In the genomic region with DNA sequence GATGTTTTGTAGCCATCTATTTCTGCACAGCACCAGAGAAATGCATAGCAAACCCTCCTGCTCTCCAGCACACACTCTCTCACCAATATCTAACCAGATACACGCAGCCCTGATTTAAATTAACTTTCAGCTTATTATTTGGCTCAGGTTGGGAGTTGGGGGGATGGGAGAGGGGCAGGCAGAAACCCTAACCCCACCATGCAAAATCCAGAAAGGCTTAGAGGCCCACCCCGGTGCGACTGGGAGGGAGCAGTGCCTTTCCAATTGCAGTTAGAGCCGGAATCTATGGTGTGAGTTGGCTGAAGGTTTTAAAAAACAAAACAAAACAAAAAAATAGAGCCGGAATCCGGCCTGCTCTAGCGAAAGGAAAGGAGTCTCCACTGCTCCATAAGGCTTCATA, we compare ENCODE assay signal across 9 cellular contexts. TPM values are rescaled to one million over a fixed set of nuclear protein-coding genes. Genes with fewer than 3 reads are reported as not detected.
A peak's percentile ranks its signal among the peaks of the same experiment; 100 is the strongest.
DNase-seq lines count a peak whose midpoint lies in the region; ATAC-seq, FAIRE-seq and TF ChIP-seq lines count a peak whose summit lies in the region.
"Had no signal": no experiment of that assay in that cellular context is flagged by ENCODE, and none has a peak within 500 bp of the region (broad histone marks: within the 10 kb centered on the region; RNA-seq: fewer than 3 reads in every experiment).

No MANE protein-coding gene starts in this region.

- POLR2A ChIA-PET in GM12878 (lab: Charles Lee): interaction anchor here (0.6 to 2.6 kb wide), 8 partner anchors 12 to 194 kb away, joined by 3 to 14 read pairs (median 3); partner anchors contain the start of gene TRA2A
- POLR2A ChIA-PET in naive thymus-derived CD8-positive, alpha-beta T cell (lab: Charles Lee): no interaction called here

- no peak for FAIRE-seq in GM12878 (lab: Jason Lieb, UNC)

- peak overlapping the region in 7 of 10 donors; percentile 4 to 87 (median 49) for H3K4me3 Mint-ChIP-seq in naive thymus-derived CD8-positive, alpha-beta T cell

- H3K4me2 ChIP-seq in Karpas-422 (ENCODE audit: low read depth, low read length, poor library complexity, severe bottlenecking): peak overlapping the region; percentile 82
- H3K4me2 ChIP-seq in GM12878 (ENCODE audit: control insufficient read depth, insufficient read depth): peak overlapping the region; percentile 60

- no peaks in the 10 kb centered on the region for H3K27me3 ChIP-seq in GM06990 (replicated peaks; ENCODE audit: control insufficient read depth, insufficient read depth, low read length)
- no peaks in the 10 kb centered on the region for H3K27me3 ChIP-seq in Karpas-422 (ENCODE audit: low read length)
- H3K27me3 ChIP-seq in GM12878 (replicated peaks in 1 of 2; ENCODE audit: control insufficient read depth in 2 of 2, insufficient read depth in 2 of 2, low read length in 1 of 2): no peaks in the 10 kb centered on the region

- no peak for TF ChIP-seq RAD21 in GM12878 (IDR thresholded peaks at IDR 0.05; ENCODE audit: insufficient read depth, low read depth, low read length)

- peaks cover 22 to 41% (median 34%) of the 10 kb centered on the region in 4 donors for H3K4me1 Mint-ChIP-seq in naive thymus-derived CD8-positive, alpha-beta T cell

- peak overlapping the region; percentile 93 for H3K9ac ChIP-seq in Karpas-422 (ENCODE audit: low read length)
- peak overlapping the region; percentile 96 for H3K9ac ChIP-seq in GM12878 (ENCODE audit: control insufficient read depth, insufficient read depth, low read length)

- H3K9me2 ChIP-seq in Karpas-422 (replicated peaks; ENCODE audit: insufficient read depth, low read length): no peaks in the 10 kb centered on the region

- in situ Hi-C loops in GM12878 (cut with MboI): no loop called here

- H3K4me3 ChIP-seq in GM06990 (replicated peaks; ENCODE audit: low read depth, low read length) (peak overlapping the region; percentile 90), Karpas-422 (ENCODE audit: low read length) (peak overlapping the region; percentile 91), GM12878 (peak overlapping the region; percentile 96)

- no TSS peak for BruUV-seq in GM12878 (replicated peaks; lab: Mats Ljungman, UMichigan)

- no peak for TF ChIP-seq EP300 in GM12878 (IDR thresholded peaks at IDR 0.05; ENCODE audit: borderline replicate concordance in 1 of 2, control insufficient read depth in 1 of 2, low read depth in 2 of 2, low read length in 2 of 2)

- DNase-seq in GM06990 (ENCODE audit: extremely low read depth, insufficient read length): peak; percentile 19
- DNase-seq in Karpas-422: peak; percentile 63
- no peak for DNase-seq in GM12878 (ENCODE audit: low read depth, low spot score)
- no peak for DNase-seq in naive thymus-derived CD8-positive, alpha-beta T cell
- DNase-seq in effector CD4-positive, alpha-beta T cell: no peak
- DNase-seq: occipital lobe had no signal

- H3K36me3 ChIP-seq in GM06990 (ENCODE audit: control insufficient read depth, insufficient read depth, low read length) (peaks cover 3% of the 10 kb centered on the region; the same call in 1 of the 2 replicates), Karpas-422 (ENCODE audit: insufficient read depth, low read length) (peaks cover 32% of the 10 kb centered on the region; the same call in 1 of the 2 replicates), GM12878 (ENCODE audit: control insufficient read depth in 2 of 2, insufficient read depth in 2 of 2, low read length in 1 of 2) (no peaks in the 10 kb centered on the region)

- H3K9me3 Mint-ChIP-seq in naive thymus-derived CD8-positive, alpha-beta T cell: peaks cover 0 to 8% (median 0%) of the 10 kb centered on the region in 9 donors

- H3K4me1 ChIP-seq in Karpas-422 (ENCODE audit: low read length) (peaks cover 44% of the 10 kb centered on the region), GM12878 (ENCODE audit: control insufficient read depth, insufficient read depth, low read length) (peaks cover 10% of the 10 kb centered on the region)

- WGBS in GM12878 (ENCODE audit: insufficient coverage, insufficient replicate concordance, low lambda C conversion rate, missing lambda C conversion rate): 49% methylated on average over 7 of the region's 7 CpGs

- H3K27me3 Mint-ChIP-seq in naive thymus-derived CD8-positive, alpha-beta T cell: peaks cover 51 to 75% (median 72%) of the 10 kb centered on the region in 5 donors

- TF ChIP-seq CTCF in GM06990 (IDR thresholded peaks at IDR 0.05; ENCODE audit: insufficient read depth, low read length, poor library complexity, severe bottlenecking): no peak
- TF ChIP-seq CTCF in GM12878 (IDR thresholded peaks at IDR 0.05 in 2 of 3, conservative IDR thresholded peaks at IDR 0.05 in 1 of 3; ENCODE audit: control insufficient read depth in 2 of 3, extremely low read depth in 1 of 3, insufficient read depth in 1 of 3, low read depth in 3 of 3, low read length in 3 of 3): no peak

- CTCF ChIA-PET in GM12878 (lab: Yijun Ruan, JAX): interaction anchor here (0.9 to 2.6 kb wide), 9 partner anchors 9 to 191 kb away, joined by 3 to 25 read pairs (median 4); no protein-coding TSS in a partner anchor

- H3K79me2 ChIP-seq in Karpas-422 (ENCODE audit: low read length) (peaks cover 82% of the 10 kb centered on the region), GM12878 (ENCODE audit: control insufficient read depth, insufficient read depth, low read length) (peaks cover 91% of the 10 kb centered on the region)

- ATAC-seq in GM12878 (no peak), HG03175 (IDR thresholded peaks at IDR 0.05; ENCODE audit: unreplicated experiment) (no peak), GM18909 (IDR thresholded peaks at IDR 0.05; ENCODE audit: poor library complexity, unreplicated experiment) (no peak), GM21576 (IDR thresholded peaks at IDR 0.05; ENCODE audit: unreplicated experiment) (no peak)
- no peak for ATAC-seq in naive thymus-derived CD8-positive, alpha-beta T cell

- peak overlapping the region in 1 of 10 donors; percentile 26 for H3K27ac Mint-ChIP-seq in naive thymus-derived CD8-positive, alpha-beta T cell

- RAD21 ChIA-PET in GM12878 (lab: Charles Lee; ENCODE audit: unreplicated experiment): interaction anchor here (0.6 to 1.4 kb wide), 9 partner anchors 18 to 129 kb away, joined by 3 to 5 read pairs (median 3); no protein-coding TSS in a partner anchor

- H3K9me3 ChIP-seq in Karpas-422 (ENCODE audit: low read length) (no peaks in the 10 kb centered on the region), GM12878 (replicated peaks; ENCODE audit: control insufficient read depth, insufficient read depth, low read length) (no peaks in the 10 kb centered on the region)

- H4K20me1 ChIP-seq in Karpas-422 (ENCODE audit: insufficient read depth, low read depth, low read length): peaks cover 14% of the 10 kb centered on the region; the same call in 1 of the 2 replicates
- H4K20me1 ChIP-seq in GM12878 (ENCODE audit: control insufficient read depth, insufficient read depth): no peaks in the 10 kb centered on the region

- H3K36me3 Mint-ChIP-seq in naive thymus-derived CD8-positive, alpha-beta T cell: peaks cover 0 to 7% (median 4%) of the 10 kb centered on the region in 3 donors

- H3K27ac ChIP-seq in Karpas-422 (ENCODE audit: low read length): peak overlapping the region; percentile 96
- H3K27ac ChIP-seq in GM12878 (ENCODE audit: control insufficient read depth, insufficient read depth): peak overlapping the region; percentile 94

- TF ChIP-seq POLR2A in GM12878 (IDR thresholded peaks at IDR 0.05; ENCODE audit: low read depth, low read length): no peak

- intact Hi-C loops in GM12878 (cut with micrococcal nuclease; ENCODE audit: unreplicated experiment): no loop called here

- H2AFZ ChIP-seq in Karpas-422 (ENCODE audit: low read length) (no peak overlapping the region), GM12878 (ENCODE audit: control insufficient read depth, low read depth, low read length) (no peak overlapping the region; the same call in 1 of the 2 replicates)

- SMC1A ChIA-PET in GM12878 (lab: Charles Lee; ENCODE audit: uncharacterized antibody, unreplicated experiment): interaction anchor here (0.8 to 2.3 kb wide), 10 partner anchors 9 to 196 kb away, joined by 3 to 12 read pairs (median 4); partner anchors contain the start of gene CCDC126

TF ChIP-seq in GM12878, 131 proteins besides CTCF, POLR2A, EP300 and RAD21 (continues in another document):
- TF ChIP-seq NKRF (conservative IDR thresholded peaks at IDR 0.05): 0 out of 2 replicates have a peak, but pooled peaks have one; percentile 22

RNA-seq across cellular contexts. Expression of gene IGF2BP3, which starts 3.0 kb away (rescaled TPM):
- 61.5 and 120 TPM in 2 replicates for total RNA-seq in Karpas-422 (2014; rRNA removed; shearing (Covaris generic); ENCODE audit: low replicate concordance)
- total RNA-seq in GM12878 (2013; cell fraction: nucleolus; rRNA removed): 193 and 204 TPM in 2 replicates
- total RNA-seq in GM12878 (2014; rRNA removed) (30.8 and 38.9 TPM in 2 replicates), GM12878 (2014; rRNA removed; fragmentation: Illumina TruSeq; extraction: Trizol) (56.8 and 62.3 TPM in 2 replicates), GM12878 (2021) (48.5 and 49.7 TPM in 2 replicates)
- 12.8 TPM for polyA plus RNA-seq in GM12878 (2011; ENCODE audit: low read depth)
- polyA plus RNA-seq in GM12878 (2011; rRNA removed) (43.3 and 63.1 TPM in 2 replicates), GM12878 (2014; fragmentation: Illumina TruSeq; extraction: Trizol) (61.2 and 76.6 TPM in 2 replicates), GM12878 (2014; fragmentation: Nextera tagmentation; extraction: Ambion mirVana) (1 to 10 TPM; 4.6 to 4.7 TPM), GM12878 (2014; rRNA removed) (41.4 and 43.1 TPM in 2 replicates), GM12878 (2016; fragmentation: Nextera tagmentation; extraction: Ambion mirVana) (10 to 100 TPM; 15.0 to 16.0 TPM)
- 31.7 and 32.1 TPM in 2 replicates for polyA plus RNA-seq in GM12878 (2011; cell fraction: cytosol; rRNA removed)
- polyA plus RNA-seq in GM12878 (2011; cell fraction: nucleus; rRNA removed): 35.0 and 45.2 TPM in 2 replicates
- 23.1 and 32.9 TPM in 2 replicates for polyA plus RNA-seq in GM12878 (2012)
- 42.1 and 55.8 TPM in 2 replicates for polyA minus RNA-seq in GM12878 (2011; rRNA and poly(A)+ RNA removed)
- polyA minus RNA-seq in GM12878 (2011; cell fraction: cytosol; rRNA and poly(A)+ RNA removed): 22.2 and 26.1 TPM in 2 replicates
- 25.8 and 44.7 TPM in 2 replicates for polyA minus RNA-seq in GM12878 (2011; cell fraction: nucleus; rRNA and poly(A)+ RNA removed)
- total RNA-seq in naive thymus-derived CD8-positive, alpha-beta T cell: not detected
- under 1 TPM in 2 of 3 donors, not detected in 1; 0.09 to 0.64 TPM for polyA plus RNA-seq in naive thymus-derived CD8-positive, alpha-beta T cell

Comparison
In these comparisons a context has a peak if more than half of its experiments do, and no peak if none do; other contexts are left out.
1. DNase-seq: peak in GM06990 (single experiment) and Karpas-422 (single experiment); none in GM12878 (single experiment), naive thymus-derived CD8-positive, alpha-beta T cell (0 of 10) and effector CD4-positive, alpha-beta T cell (single experiment).
2. RNA of gene IGF2BP3, which starts 3.0 kb away (total RNA-seq): 61.5 to 120 TPM in Karpas-422 and 30.8 to 204 TPM in GM12878; not detected in naive thymus-derived CD8-positive, alpha-beta T cell; every median in the first group is over 10 times any median in the second.
3. Peak in every context shown above with its lines, with median percentiles within 50 percentile points of each other: H3K4me3 ChIP-seq.